In the genomic region with DNA sequence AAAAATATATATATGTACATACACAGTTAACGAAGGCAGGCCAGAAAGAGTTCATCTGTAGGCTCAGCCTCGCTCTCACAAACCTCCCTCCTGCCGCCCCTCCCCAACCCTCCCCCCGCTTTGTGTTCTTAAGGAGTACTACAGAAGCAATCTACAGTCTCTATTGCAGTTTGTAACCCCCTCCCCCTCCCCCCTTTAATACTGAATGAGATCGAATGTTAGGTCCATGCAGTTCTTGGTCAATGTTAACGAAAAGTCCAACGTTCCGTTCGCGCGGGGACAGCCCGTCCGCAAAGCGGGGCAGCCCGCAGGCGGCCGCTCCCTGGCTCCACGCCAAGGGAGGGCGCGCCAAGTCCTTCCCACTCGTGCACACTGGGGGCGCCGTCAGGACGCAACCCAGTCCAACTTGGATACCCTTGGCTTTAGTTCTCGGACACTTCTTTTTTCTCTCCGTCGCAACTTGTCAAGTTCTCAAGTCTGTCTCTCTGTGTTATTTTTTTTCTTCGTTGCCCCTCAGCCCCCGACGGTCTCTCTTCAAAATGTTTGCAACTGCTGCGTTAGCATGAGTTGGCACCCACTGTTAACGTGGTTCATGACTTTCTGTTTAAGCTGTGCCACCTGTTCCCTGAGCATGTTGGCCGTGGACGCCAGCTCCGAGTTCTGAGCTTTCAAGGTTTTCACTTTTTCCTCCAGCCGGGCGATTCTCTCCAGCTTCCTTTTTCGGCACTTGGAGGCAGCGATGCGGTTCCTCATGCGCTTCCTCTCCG, we compare ENCODE assay signal across 8 cellular contexts. TPM values are rescaled to one million over a fixed set of nuclear protein-coding genes. Genes with fewer than 3 reads are reported as not detected.
DNase-seq lines count a peak whose midpoint lies in the region; ATAC-seq and TF ChIP-seq lines count a peak whose summit lies in the region.

No MANE protein-coding gene starts in this region.

- POLR2A ChIA-PET in WTC11 (lab: Charles Lee), result interaction anchor here (0.6 to 1.1 kb wide), 2 partner anchors 296 to 389 kb away, joined by 4 to 11 read pairs; no protein-coding TSS in a partner anchor

- H3K27me3 Mint-ChIP-seq in WTC11 (ENCODE audit: low read depth) (peaks cover 40% of the 10 kb centered on the region), chondrocyte (ENCODE audit: low read depth) (no peaks in the 10 kb centered on the region)

- no peaks in the 10 kb centered on the region for H3K27me3 ChIP-seq in layer of hippocampus (ENCODE audit: control insufficient read depth, insufficient read depth, low read length)

- no peaks in the 10 kb centered on the region for H3K36me3 Mint-ChIP-seq in WTC11
- H3K36me3 Mint-ChIP-seq in chondrocyte (ENCODE audit: low read depth), result peaks cover 16% of the 10 kb centered on the region

- TF ChIP-seq CTCF in GM12864 (IDR thresholded peaks at IDR 0.05; ENCODE audit: low read depth, low read length, missing control alignments) (peak; percentile 63), WTC11 (IDR thresholded peaks at IDR 0.05) (no peak), chondrocyte (IDR thresholded peaks at IDR 0.05) (peak; percentile 69)

- CTCF ChIA-PET in WTC11 (lab: Charles Lee), result interaction anchor here (1.8 kb wide), 1 partner anchor 978 kb away, joined by 4 read pairs; no protein-coding TSS in a partner anchor

- H3K27ac Mint-ChIP-seq in WTC11 (no peak overlapping the region), chondrocyte (ENCODE audit: unreplicated experiment) (peak overlapping the region; percentile 90)

- H3K9me3 Mint-ChIP-seq in WTC11, result no peaks in the 10 kb centered on the region
- H3K9me3 Mint-ChIP-seq in chondrocyte (ENCODE audit: low read depth), result no peaks in the 10 kb centered on the region

- H3K4me1 Mint-ChIP-seq in WTC11 (peaks cover 34% of the 10 kb centered on the region), chondrocyte (ENCODE audit: low read depth) (peaks cover 42% of the 10 kb centered on the region)

- H3K27ac ChIP-seq in layer of hippocampus (ENCODE audit: low read depth, low read length), result peak overlapping the region; percentile 98

- no peak for ATAC-seq in WTC11
- ATAC-seq in HG02763 (IDR thresholded peaks at IDR 0.05; ENCODE audit: unreplicated experiment), result no peak
- no peak for ATAC-seq in GM18907 (IDR thresholded peaks at IDR 0.05; ENCODE audit: unreplicated experiment)

- H3K4me3 Mint-ChIP-seq in WTC11 (peak overlapping the region; percentile 76), chondrocyte (ENCODE audit: unreplicated experiment) (peak overlapping the region; percentile 88)

- DNase-seq in GM12864 (ENCODE audit: low read depth) (no peak), NCI-H1694 treated with DMSO at 0.1 percent for 48 hours (lab: John Stamatoyannopoulos, UW) (peak; percentile 52), WTC11 (ENCODE audit: low spot score) (peak; percentile 38), chondrocyte (ENCODE audit: low spot score) (no peak)
- DNase-seq in stimulated activated CD4-positive, alpha-beta T cell treated with anti-CD3 and anti-CD28 coated beads, Interleukin-1b, Interleukin-23, amount 100 ng/mL, for 48 hours, result peak; percentile 35

- peak overlapping the region; percentile 83 for H3K4me3 ChIP-seq in GM12864 (ENCODE audit: low read depth, low read length)

TF ChIP-seq in WTC11, 78 proteins besides CTCF, POLR2A, EP300 and RAD21:
- TF ChIP-seq RORB (CRISPR knock-in tag; IDR thresholded peaks at IDR 0.05) (no peak), GTF2I (CRISPR knock-in tag; conservative IDR thresholded peaks at IDR 0.05) (peak; percentile 80; the same call in 1 of the 2 replicates)

RNA-seq across cellular contexts. Expression of gene JUN, which starts 2.1 kb away (rescaled TPM):
- total RNA-seq in WTC11 (2021) (15.9 to 22.1 TPM (median 21.4 TPM) in 3 replicates), chondrocyte (74.9 to 98.8 TPM (median 92.3 TPM) in 3 replicates)

Comparison
In these comparisons a context has a peak if more than half of its experiments do, and no peak if none do; other contexts are left out.
1. DNase-seq: peak in NCI-H1694 treated with DMSO at 0.1 percent for 48 hours (single experiment), WTC11 (single experiment) and stimulated activated CD4-positive, alpha-beta T cell treated with anti-CD3 and anti-CD28 coated beads, Interleukin-1b, Interleukin-23, amount 100 ng/mL, for 48 hours (single experiment); none in GM12864 (single experiment) and chondrocyte (single experiment).